ENCODE assay signal across 8 cellular contexts in genomic region chr16:3157229-3158013, GRCh38. TPM values are rescaled to one million over a fixed set of nuclear protein-coding genes. Genes with fewer than 3 reads are reported as not detected.
DNase-seq lines count a peak whose midpoint lies in the region; ATAC-seq and TF ChIP-seq lines count a peak whose summit lies in the region.

No MANE protein-coding gene starts in this region.

- peak; percentile 47 for ATAC-seq in activated naive CD8-positive, alpha-beta T cell treated with anti-CD3 and anti-CD28 coated beads, Interleukin-2, amount 50 U/mL, for 24 hours
- ATAC-seq in heart right ventricle (peak; percentile 8 to 36 (median 22)), HG03571 (IDR thresholded peaks at IDR 0.05; ENCODE audit: unreplicated experiment) (no peak), HG02970 (IDR thresholded peaks at IDR 0.05; ENCODE audit: low FRiP score, unreplicated experiment) (no peak)

- peaks cover 6% of the 10 kb centered on the region for H3K36me3 Mint-ChIP-seq in activated naive CD8-positive, alpha-beta T cell treated with anti-CD3 and anti-CD28 coated beads, Interleukin-2, amount 50 U/mL, for 24 hours (ENCODE audit: low read depth)

- peaks cover 30% of the 10 kb centered on the region for H3K4me1 Mint-ChIP-seq in activated naive CD8-positive, alpha-beta T cell treated with anti-CD3 and anti-CD28 coated beads, Interleukin-2, amount 50 U/mL, for 24 hours

- H3K4me3 ChIP-seq in MG63: peak overlapping the region; percentile 65
- H3K4me3 ChIP-seq in SJSA1: peak overlapping the region; percentile 81
- peak overlapping the region; percentile 56 to 87 (median 74) for H3K4me3 ChIP-seq in heart right ventricle

- peaks cover 13% of the 10 kb centered on the region for H3K27me3 Mint-ChIP-seq in activated naive CD8-positive, alpha-beta T cell treated with anti-CD3 and anti-CD28 coated beads, Interleukin-2, amount 50 U/mL, for 24 hours

- peaks cover 4% of the 10 kb centered on the region for H3K9me3 Mint-ChIP-seq in activated naive CD8-positive, alpha-beta T cell treated with anti-CD3 and anti-CD28 coated beads, Interleukin-2, amount 50 U/mL, for 24 hours

- H3K27ac ChIP-seq in SJSA1 (no peak overlapping the region), heart right ventricle (peak overlapping the region; percentile 76 to 94 (median 91))

- H3K27me3 ChIP-seq in MG63 (no peaks in the 10 kb centered on the region), SJSA1 (replicated peaks) (no peaks in the 10 kb centered on the region), heart right ventricle (peaks cover 0 to 12% (median 0%) of the 10 kb centered on the region in 7 donors)

- H3K36me3 ChIP-seq in MG63 (no peaks in the 10 kb centered on the region), SJSA1 (no peaks in the 10 kb centered on the region; the same call in 1 of the 2 replicates), heart right ventricle (no peaks in the 10 kb centered on the region)

- H3K4me3 Mint-ChIP-seq in activated naive CD8-positive, alpha-beta T cell treated with anti-CD3 and anti-CD28 coated beads, Interleukin-2, amount 50 U/mL, for 24 hours: peak overlapping the region; percentile 80

- intact Hi-C loops in heart right ventricle (cut with DNase I) (loop anchor here in 3 of 10 donors (10.0 kb wide), 3 partner anchors 107 to 347 kb away; partner anchors contain the start of gene CLUAP1 (in 1 of the 3)), posterior cingulate gyrus (cut with DNase I) (no loop called here)

- H3K9me3 ChIP-seq in MG63 (no peaks in the 10 kb centered on the region), SJSA1 (replicated peaks) (no peaks in the 10 kb centered on the region), heart right ventricle (peaks cover 0 to 11% (median 0%) of the 10 kb centered on the region in 11 donors)

- WGBS in heart right ventricle, 2 donors: 1 to 2% methylated on average over 58 of the region's 58 CpGs

- H3K4me1 ChIP-seq in SJSA1 (replicated peaks): peaks cover 19% of the 10 kb centered on the region
- peaks cover 2 to 31% (median 26%) of the 10 kb centered on the region in 9 donors for H3K4me1 ChIP-seq in heart right ventricle

- peak overlapping the region; percentile 86 for H3K27ac Mint-ChIP-seq in activated naive CD8-positive, alpha-beta T cell treated with anti-CD3 and anti-CD28 coated beads, Interleukin-2, amount 50 U/mL, for 24 hours

- no peak for TF ChIP-seq CTCF in heart right ventricle (IDR thresholded peaks at IDR 0.05)

- DNase-seq in DMS153 treated with DMSO at 0.1 percent for 48 hours (lab: John Stamatoyannopoulos, UW; ENCODE audit: unreplicated experiment) (peak; percentile 53), MG63 (peak; percentile 86), SJSA1 (ENCODE audit: low read depth in 1 of 2, low spot score in 2 of 2) (peak; percentile 90 to 98), heart right ventricle (peak; percentile 53 to 58), posterior cingulate gyrus (peak in 7 of 10 donors; percentile 28 to 86 (median 43))
- DNase-seq in activated naive CD8-positive, alpha-beta T cell treated with anti-CD3 and anti-CD28 coated beads, Interleukin-2, amount 50 U/mL, for 24 hours: peak; percentile 74

RNA-seq across cellular contexts. Expression of gene ZNF213, which starts 22.6 kb away (rescaled TPM):
- 2.8 and 11.9 TPM in 2 replicates for total RNA-seq in MG63 (2014; rRNA removed; shearing (Covaris generic); ENCODE audit: low replicate concordance)
- 2.6 and 3.8 TPM in 2 replicates for total RNA-seq in SJSA1 (2014; rRNA removed; shearing (Covaris generic))
- 1 to 10 TPM; 5.9 to 9.2 (median 7.7) TPM for total RNA-seq in heart right ventricle
- polyA plus RNA-seq in heart right ventricle: 10 to 100 TPM in 1 of 2 donors, 1 to 10 TPM in 1; 6.9 to 10.1 TPM

RNA-seq across cellular contexts. Expression of gene OR1F1, which starts 30.6 kb away (rescaled TPM):
- not detected in 2 replicates for total RNA-seq in MG63 (2014; rRNA removed; shearing (Covaris generic); ENCODE audit: low replicate concordance)
- not detected in 2 replicates for total RNA-seq in SJSA1 (2014; rRNA removed; shearing (Covaris generic))
- not detected for total RNA-seq in heart right ventricle
- not detected for polyA plus RNA-seq in heart right ventricle

RNA-seq across cellular contexts. Expression of gene ZNF205, which starts 45.0 kb away (rescaled TPM):
- total RNA-seq in MG63 (2014; rRNA removed; shearing (Covaris generic); ENCODE audit: low replicate concordance): 15.5 and 22.6 TPM in 2 replicates
- 13.8 and 15.3 TPM in 2 replicates for total RNA-seq in SJSA1 (2014; rRNA removed; shearing (Covaris generic))
- total RNA-seq in heart right ventricle: 1 to 10 TPM; 5.8 to 9.0 (median 7.6) TPM
- 10 to 100 TPM; 13.8 to 26.9 TPM for polyA plus RNA-seq in heart right ventricle

RNA-seq across cellular contexts. Expression of gene ZSCAN10, which starts 58.3 kb away (rescaled TPM):
- total RNA-seq in MG63 (2014; rRNA removed; shearing (Covaris generic); ENCODE audit: low replicate concordance): not detected in 2 replicates
- not detected in 2 replicates for total RNA-seq in SJSA1 (2014; rRNA removed; shearing (Covaris generic))
- total RNA-seq in heart right ventricle: not detected
- under 1 TPM; 0.01 to 0.07 TPM for polyA plus RNA-seq in heart right ventricle

Comparison
In these comparisons a context has a peak if more than half of its experiments do, and no peak if none do; other contexts are left out.
1. DNase-seq: peak in every context shown above with its lines; median percentile 94 in SJSA1; 86 in MG63; 74 in activated naive CD8-positive, alpha-beta T cell treated with anti-CD3 and anti-CD28 coated beads, Interleukin-2, amount 50 U/mL, for 24 hours; 56 in heart right ventricle; 53 in DMS153 treated with DMSO at 0.1 percent for 48 hours; 43 in posterior cingulate gyrus.
2. ATAC-seq: peak in activated naive CD8-positive, alpha-beta T cell treated with anti-CD3 and anti-CD28 coated beads, Interleukin-2, amount 50 U/mL, for 24 hours (single experiment) and heart right ventricle (8 of 8); none in HG03571 (single experiment) and HG02970 (single experiment).
3. Peak in every context shown above with its lines, with median percentiles within 50 percentile points of each other: H3K4me3 ChIP-seq.